ENCODE assay signal across 1 cellular context in genomic region chr10:101778151-101778780, GRCh38.
TF ChIP-seq lines count a peak whose summit lies in the region.

No MANE protein-coding gene starts in this region.

TF ChIP-seq in WTC11, 78 proteins besides CTCF, POLR2A, EP300 and RAD21:
- no peak for TF ChIP-seq ZNF281 (CRISPR knock-in tag; IDR thresholded peaks at IDR 0.05)
- no peak for TF ChIP-seq ETV6 (CRISPR knock-in tag; IDR thresholded peaks at IDR 0.05)
- TF ChIP-seq FOXP4 (CRISPR knock-in tag; IDR thresholded peaks at IDR 0.05), result no peak
- no peak for TF ChIP-seq TEAD4 (CRISPR knock-in tag; IDR thresholded peaks at IDR 0.05)
- no peak for TF ChIP-seq JUN (CRISPR knock-in tag; IDR thresholded peaks at IDR 0.05)
- no peak for TF ChIP-seq E2F5 (CRISPR knock-in tag; IDR thresholded peaks at IDR 0.05)
- TF ChIP-seq OVOL2 (CRISPR knock-in tag; IDR thresholded peaks at IDR 0.05; ENCODE audit: borderline replicate concordance), result no peak
- TF ChIP-seq ZNF219 (CRISPR knock-in tag; IDR thresholded peaks at IDR 0.05; ENCODE audit: borderline replicate concordance), result no peak
TF ChIP-seq in WTC11: peak in this region for 0.
